ENCODE assay signal across 9 cellular contexts in genomic region chr1:168137515-168137821, GRCh38. TPM values are rescaled to one million over a fixed set of nuclear protein-coding genes. Genes with fewer than 3 reads are reported as not detected.
A peak's percentile ranks its signal among the peaks of the same experiment; 100 is the strongest.
DNase-seq lines count a peak whose midpoint lies in the region; ATAC-seq, FAIRE-seq and TF ChIP-seq lines count a peak whose summit lies in the region.
"Had no signal": no experiment of that assay in that cellular context is flagged by ENCODE, and none has a peak within 500 bp of the region (broad histone marks: within the 10 kb centered on the region; RNA-seq: fewer than 3 reads in every experiment).

No MANE protein-coding gene starts in this region.

- peaks cover 45% of the 10 kb centered on the region for H3K4me1 Mint-ChIP-seq in nephron progenitor cell

- CTCF ChIA-PET in Panc1 (lab: Charles Lee): no interaction called here
- CTCF ChIA-PET in endothelial cell of umbilical vein (lab: Charles Lee): interaction anchor here (1.1 to 1.7 kb wide), 3 partner anchors 9 to 55 kb away, joined by 3 to 5 read pairs (median 5); no protein-coding TSS in a partner anchor

- DNase-seq in BE2C: no peak
- DNase-seq in Panc1 (ENCODE audit: low read depth, low spot score): no peak
- no peak for DNase-seq in endothelial cell of umbilical vein (ENCODE audit: low read depth, low spot score)
- DNase-seq in nephron progenitor cell: no peak
- no peak for DNase-seq in GM20000 (ENCODE audit: low spot score)
- DNase-seq in activated CD8-positive, alpha-beta memory T cell treated with anti-CD3 and anti-CD28 coated beads, Interleukin-2, amount 50 U/mL, for 4 hours: no peak
- DNase-seq: NCI-H446 treated with DMSO at 0.1 percent for 48 hours had no signal

- H3K4me2 ChIP-seq in endothelial cell of umbilical vein (ENCODE audit: insufficient read depth, low read length): peak overlapping the region; percentile 88

- in situ Hi-C loops in Panc1 (cut with HindIII; ENCODE audit: low pct_unique_long_range_greater_than_20kb, low sequenced_read_pairs): no loop called here

- peak overlapping the region; percentile 68 for H3K4me3 ChIP-seq in BE2C (ENCODE audit: low read depth, low read length)
- peak overlapping the region; percentile 47 to 56 for H3K4me3 ChIP-seq in Panc1 (ENCODE audit: low read depth in 2 of 2, low read length in 2 of 2)
- H3K4me3 ChIP-seq in endothelial cell of umbilical vein (replicated peaks in 1 of 3; ENCODE audit: insufficient read depth in 1 of 3, low read depth in 1 of 3, low read length in 3 of 3): peak overlapping the region; percentile 73 to 90 (median 77)

- peaks cover 6% of the 10 kb centered on the region for H3K79me2 ChIP-seq in endothelial cell of umbilical vein (ENCODE audit: control insufficient read depth, insufficient read depth, low read length)

- peak overlapping the region; percentile 99 for H3K27ac Mint-ChIP-seq in nephron progenitor cell

- H3K9me3 ChIP-seq in BE2C: no peaks in the 10 kb centered on the region
- no peaks in the 10 kb centered on the region for H3K9me3 ChIP-seq in Panc1 (ENCODE audit: control insufficient read depth, insufficient read depth, low read depth, low read length)
- no peaks in the 10 kb centered on the region for H3K9me3 ChIP-seq in endothelial cell of umbilical vein (replicated peaks; ENCODE audit: control insufficient read depth, insufficient read depth, low read length)

- H3K9me1 ChIP-seq in endothelial cell of umbilical vein (replicated peaks; ENCODE audit: control insufficient read depth, extremely low read depth, insufficient read depth, low read length): no peaks in the 10 kb centered on the region

- no peaks in the 10 kb centered on the region for H3K27me3 Mint-ChIP-seq in nephron progenitor cell (ENCODE audit: low read depth, poor library complexity)

- peaks cover 18% of the 10 kb centered on the region for H3K36me3 Mint-ChIP-seq in nephron progenitor cell (ENCODE audit: low read depth)

- TF ChIP-seq POLR2A in endothelial cell of umbilical vein (IDR thresholded peaks at IDR 0.05; ENCODE audit: low read depth, low read length): no peak

- H3K9me3 Mint-ChIP-seq in nephron progenitor cell: no peaks in the 10 kb centered on the region

- intact Hi-C loops in Panc1 (cut with micrococcal nuclease; ENCODE audit: unreplicated experiment): no loop called here
- intact Hi-C loops in endothelial cell of umbilical vein (cut with micrococcal nuclease): loop anchor here (1.0 to 5.0 kb wide), 5 partner anchors 9 to 415 kb away; partner anchors contain the start of genes MPZL1, SFT2D2 and TIPRL

- peak overlapping the region; percentile 98 for H3K4me3 Mint-ChIP-seq in nephron progenitor cell

- H3K36me3 ChIP-seq in BE2C (no peaks in the 10 kb centered on the region), Panc1 (ENCODE audit: control insufficient read depth, insufficient read depth, low read length) (no peaks in the 10 kb centered on the region), endothelial cell of umbilical vein (ENCODE audit: control insufficient read depth in 2 of 2, extremely low read depth in 1 of 2, insufficient read depth in 2 of 2, low read length in 2 of 2) (no peaks in the 10 kb centered on the region)

- no peaks in the 10 kb centered on the region for H4K20me1 ChIP-seq in endothelial cell of umbilical vein (replicated peaks; ENCODE audit: control insufficient read depth, extremely low read depth, insufficient read depth, low read length)

- ATAC-seq in Panc1 (no peak; the same call in 1 of the 2 replicates), GM18502 (IDR thresholded peaks at IDR 0.05; ENCODE audit: poor library complexity, unreplicated experiment) (no peak), HG03457 (IDR thresholded peaks at IDR 0.05; ENCODE audit: unreplicated experiment) (no peak)

- H3K27ac ChIP-seq in Panc1 (ENCODE audit: low read length) (no peak overlapping the region; the same call in 1 of the 2 replicates), endothelial cell of umbilical vein (ENCODE audit: insufficient read depth, low read depth, low read length) (no peak overlapping the region)

- TF ChIP-seq CTCF in BE2C (IDR thresholded peaks at IDR 0.05; ENCODE audit: low read depth, low read length) (no peak), Panc1 (IDR thresholded peaks at IDR 0.05) (no peak), endothelial cell of umbilical vein (IDR thresholded peaks at IDR 0.05; ENCODE audit: extremely low read depth in 1 of 2, insufficient read depth in 1 of 2, low read depth in 1 of 2, low read length in 2 of 2) (no peak), nephron progenitor cell (IDR thresholded peaks at IDR 0.05) (no peak), GM20000 (IDR thresholded peaks at IDR 0.05; ENCODE audit: extremely low read depth, missing control alignments) (no peak)

- FAIRE-seq in endothelial cell of umbilical vein (lab: Jason Lieb, UNC): no peak

- POLR2A ChIA-PET in Panc1 (lab: Charles Lee) (no interaction called here), endothelial cell of umbilical vein (lab: Charles Lee) (no interaction called here)

- H3K4me1 ChIP-seq in BE2C (no peaks in the 10 kb centered on the region), Panc1 (ENCODE audit: control insufficient read depth, insufficient read depth, low read length) (peaks cover 14% of the 10 kb centered on the region), endothelial cell of umbilical vein (ENCODE audit: control insufficient read depth, extremely low read depth, insufficient read depth, low read length) (peaks cover 19% of the 10 kb centered on the region)

- BruUV-seq in Panc1 (replicated peaks; lab: Mats Ljungman, UMichigan) (no TSS peak), endothelial cell of umbilical vein (replicated peaks; lab: Mats Ljungman, UMichigan) (no TSS peak)

- peaks cover 29% of the 10 kb centered on the region for H3K27me3 ChIP-seq in BE2C
- H3K27me3 ChIP-seq in Panc1 (ENCODE audit: control insufficient read depth, insufficient read depth, low read length): peaks cover 32% of the 10 kb centered on the region
- no peaks in the 10 kb centered on the region for H3K27me3 ChIP-seq in endothelial cell of umbilical vein (ENCODE audit: control insufficient read depth in 2 of 2, insufficient read depth in 2 of 2, low read length in 2 of 2)

- peak overlapping the region; percentile 95 for H2AFZ ChIP-seq in endothelial cell of umbilical vein (ENCODE audit: low read depth, low read length)

- H3K9ac ChIP-seq in endothelial cell of umbilical vein (replicated peaks; ENCODE audit: extremely low read depth, insufficient read depth, low read length): peak overlapping the region; percentile 62

- dilution Hi-C loops in endothelial cell of umbilical vein (cut with MboI; ENCODE audit: extremely low pct_ligation_motif_present, low sequenced_read_pairs): no loop called here

TF ChIP-seq in endothelial cell of umbilical vein, 7 proteins besides CTCF, POLR2A, EP300 and RAD21:
- TF ChIP-seq POLR2AphosphoS5 (IDR thresholded peaks at IDR 0.05; ENCODE audit: insufficient read depth, low read depth, low read length) (no peak), FOS (IDR thresholded peaks at IDR 0.05; ENCODE audit: borderline replicate concordance, insufficient read depth, low read length) (no peak)

RNA-seq across cellular contexts. Expression of gene GPR161, which starts 0.7 kb away (rescaled TPM):
- polyA plus RNA-seq in BE2C (2012; ENCODE audit: insufficient read depth, insufficient read length, low read depth): 0.14 TPM
- total RNA-seq in Panc1 (2021; ENCODE audit: unreplicated experiment) (2.4 TPM), endothelial cell of umbilical vein (34.8 and 36.5 TPM in 2 replicates)
- polyA plus RNA-seq in Panc1 (2012; ENCODE audit: insufficient read length): 2.2 TPM
- polyA plus RNA-seq in endothelial cell of umbilical vein: 32.3 and 34.7 TPM in 2 replicates
- 29.0 and 29.8 TPM in 2 replicates for polyA plus RNA-seq in endothelial cell of umbilical vein (2011; cell fraction: cytosol; rRNA removed)
- polyA plus RNA-seq in endothelial cell of umbilical vein (2011; cell fraction: nucleus; rRNA removed): 24.5 and 33.3 TPM in 2 replicates
- polyA plus RNA-seq in endothelial cell of umbilical vein (2012): 19.8 and 22.6 TPM in 2 replicates
- 102 and 111 TPM in 2 replicates for polyA minus RNA-seq in endothelial cell of umbilical vein
- 2.0 TPM for polyA minus RNA-seq in endothelial cell of umbilical vein (2011; cell fraction: cytosol; rRNA and poly(A)+ RNA removed)
- 19.6 and 32.5 TPM in 2 replicates for polyA minus RNA-seq in endothelial cell of umbilical vein (2011; cell fraction: nucleus; rRNA and poly(A)+ RNA removed)

RNA-seq across cellular contexts. Expression of gene TIPRL, which starts 41.3 kb away (rescaled TPM):
- polyA plus RNA-seq in BE2C (2012; ENCODE audit: insufficient read depth, insufficient read length, low read depth): 52.4 TPM
- total RNA-seq in Panc1 (2021; ENCODE audit: unreplicated experiment) (48.5 TPM), endothelial cell of umbilical vein (37.6 and 45.8 TPM in 2 replicates)
- polyA plus RNA-seq in Panc1 (2012; ENCODE audit: insufficient read length): 24.6 TPM
- polyA plus RNA-seq in endothelial cell of umbilical vein: 10.9 and 14.0 TPM in 2 replicates
- 20.9 and 21.4 TPM in 2 replicates for polyA plus RNA-seq in endothelial cell of umbilical vein (2011; cell fraction: cytosol; rRNA removed)
- polyA plus RNA-seq in endothelial cell of umbilical vein (2011; cell fraction: nucleus; rRNA removed): 11.2 and 12.6 TPM in 2 replicates
- 24.6 and 36.8 TPM in 2 replicates for polyA plus RNA-seq in endothelial cell of umbilical vein (2012)
- 10.7 and 19.1 TPM in 2 replicates for polyA minus RNA-seq in endothelial cell of umbilical vein
- polyA minus RNA-seq in endothelial cell of umbilical vein (2011; cell fraction: cytosol; rRNA and poly(A)+ RNA removed): 16.2 TPM
- polyA minus RNA-seq in endothelial cell of umbilical vein (2011; cell fraction: nucleus; rRNA and poly(A)+ RNA removed): 4.7 and 8.0 TPM in 2 replicates

Comparison
In these comparisons a context has a peak if more than half of its experiments do, and no peak if none do; other contexts are left out.
1. RNA of gene GPR161, which starts 0.7 kb away (total RNA-seq): 34.8 to 36.5 TPM in endothelial cell of umbilical vein; 2.4 TPM in Panc1 (single experiment); every median in the first group is over 10 times any median in the second.
2. Peak in every context shown above with its lines, with median percentiles within 50 percentile points of each other: H3K4me3 ChIP-seq.